ENCODE assay signal across 32 cellular contexts in the genomic region with DNA sequence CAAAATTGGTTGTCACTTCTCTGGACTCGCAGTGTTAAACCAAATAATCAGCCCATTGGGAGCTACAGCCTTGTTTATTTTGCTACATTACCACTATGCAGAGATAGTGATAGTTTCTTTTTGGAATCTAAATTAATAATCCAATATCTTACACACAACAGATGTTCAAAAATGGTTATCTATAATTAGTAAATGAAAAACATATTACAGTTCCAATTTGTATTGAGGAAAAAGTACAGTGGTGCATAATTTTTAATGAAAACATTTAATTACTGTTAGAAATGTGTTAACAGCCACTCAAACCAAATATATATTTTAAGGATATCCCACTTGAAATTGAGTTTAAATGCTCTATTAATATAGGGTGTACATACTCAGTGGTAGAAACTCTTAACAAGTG.
DNase-seq lines count a peak whose midpoint lies in the region; ATAC-seq and TF ChIP-seq lines count a peak whose summit lies in the region.
"Had no signal": no experiment of that assay in that cellular context is flagged by ENCODE, and none has a peak within 500 bp of the region (broad histone marks: within the 10 kb centered on the region; RNA-seq: fewer than 3 reads in every experiment).

No MANE protein-coding gene starts in this region.

- intact Hi-C loops in MCF 10A (cut with micrococcal nuclease), result no loop called here
- intact Hi-C loops in mammary epithelial cell (cut with micrococcal nuclease), result no loop called here

- ATAC-seq in SK-N-SH treated with all-trans-retinoic acid at 6 μM for 48 hours, result no peak
- ATAC-seq: A549; CD8-positive, alpha-beta T cell had no signal

- H3K27ac ChIP-seq in mammary epithelial cell (ENCODE audit: insufficient read depth, low read depth, low read length) (no peak overlapping the region), SK-N-SH (ENCODE audit: low read depth in 2 of 2, low read length in 1 of 2) (no peak overlapping the region)
- H3K27ac ChIP-seq: 22Rv1; A549; BLaER1; BLaER1 treated with 17β-estradiol and CSF1 and Interleukin-3, amounts not matched to agents 10 nM and 100 nM; C4-2B had no signal

- TF ChIP-seq EP300 in SK-N-SH (IDR thresholded peaks at IDR 0.05; ENCODE audit: borderline replicate concordance in 1 of 2, low read depth in 1 of 2, low read length in 1 of 2), result peak in 1 of 2 experiments; percentile 17; a peak in 1 of 4 replicates

- no peaks in the 10 kb centered on the region for H3K9me3 Mint-ChIP-seq in MCF 10A (ENCODE audit: unreplicated experiment)
- H3K9me3 Mint-ChIP-seq: CD4-positive, alpha-beta T cell; CD8-positive, alpha-beta memory T cell; CD8-positive, alpha-beta T cell had no signal

- DNase-seq in MCF 10A (ENCODE audit: unreplicated experiment) (no peak), mammary epithelial cell (no peak), SK-N-SH (peak; percentile 23), SW 1271 (lab: John Stamatoyannopoulos, UW) (no peak)
- no peak for DNase-seq in activated naive CD4-positive, alpha-beta T cell (lab: John Stamatoyannopoulos, UW)
- DNase-seq: 8988T; ACHN; AML-193; BE2C; C1 segment of cervical spinal cord; Caco-2; Calu3; CD4-positive, alpha-beta memory T cell; CD4-positive, alpha-beta T cell; CD4-positive, CD25-positive, alpha-beta regulatory T cell; CD8-positive, alpha-beta memory T cell; CD8-positive, alpha-beta T cell; COR-L47; DMS 273 treated with DMSO at 0.1 percent for 48 hours; DMS153; DMS53; DMS79; DMS79 treated with DMSO at 0.1 percent for 48 hours; DND-41 had no signal

- POLR2A ChIA-PET in MCF 10A (lab: Yijun Ruan, JAX), result interaction anchor here (1.1 to 1.3 kb wide), 2 partner anchors 79 to 82 kb away, joined by 3 to 5 read pairs; no protein-coding TSS in a partner anchor
- POLR2A ChIA-PET in SK-N-SH (lab: Yijun Ruan, JAX), result no interaction called here

- no peak for TF ChIP-seq RAD21 in SK-N-SH (IDR thresholded peaks at IDR 0.05; ENCODE audit: low read length)

- no peaks in the 10 kb centered on the region for H3K36me3 Mint-ChIP-seq in MCF 10A (ENCODE audit: insufficient read depth, unreplicated experiment)
- H3K36me3 Mint-ChIP-seq: CD14-positive monocyte; CD4-positive, alpha-beta memory T cell; CD4-positive, CD25-positive, alpha-beta regulatory T cell; CD8-positive, alpha-beta memory T cell; CD8-positive, alpha-beta T cell had no signal

- peaks cover 18% of the 10 kb centered on the region for H3K4me1 Mint-ChIP-seq in MCF 10A (ENCODE audit: insufficient read depth, unreplicated experiment)
- H3K4me1 Mint-ChIP-seq: B cell; CD14-positive monocyte; CD4-positive, alpha-beta memory T cell; CD4-positive, CD25-positive, alpha-beta regulatory T cell; CD8-positive, alpha-beta memory T cell had no signal

- H3K27me3 Mint-ChIP-seq in MCF 10A (ENCODE audit: insufficient read depth, unreplicated experiment), result no peaks in the 10 kb centered on the region
- H3K27me3 Mint-ChIP-seq: CD4-positive, alpha-beta memory T cell; CD4-positive, alpha-beta T cell; CD4-positive, CD25-positive, alpha-beta regulatory T cell; CD8-positive, alpha-beta memory T cell had no signal

- H3K27ac Mint-ChIP-seq in MCF 10A (ENCODE audit: low read depth, unreplicated experiment), result peak overlapping the region; percentile 57
- H3K27ac Mint-ChIP-seq: B cell; CD14-positive monocyte; CD4-positive, alpha-beta memory T cell; CD4-positive, alpha-beta T cell; CD4-positive, CD25-positive, alpha-beta regulatory T cell; CD8-positive, alpha-beta T cell had no signal

- H3K79me2 ChIP-seq in mammary epithelial cell (ENCODE audit: insufficient read depth, low read length) (no peaks in the 10 kb centered on the region), SK-N-SH (ENCODE audit: insufficient read depth) (no peaks in the 10 kb centered on the region)

- in situ Hi-C loops in mammary epithelial cell (cut with MboI; ENCODE audit: low sequenced_read_pairs in 2 of 2), result no loop called here

- H3K4me3 Mint-ChIP-seq in MCF 10A (ENCODE audit: unreplicated experiment), result no peak overlapping the region
- H3K4me3 Mint-ChIP-seq: B cell; CD14-positive monocyte; CD4-positive, alpha-beta memory T cell; CD4-positive, alpha-beta T cell; CD4-positive, CD25-positive, alpha-beta regulatory T cell; CD8-positive, alpha-beta memory T cell; CD8-positive, alpha-beta T cell had no signal

- TF ChIP-seq CTCF in MCF 10A (IDR thresholded peaks at IDR 0.05; ENCODE audit: unreplicated experiment) (no peak), mammary epithelial cell (conservative IDR thresholded peaks at IDR 0.05 in 1 of 2, IDR thresholded peaks at IDR 0.05 in 1 of 2; ENCODE audit: extremely low read depth in 1 of 2, insufficient read depth in 1 of 2, low read depth in 1 of 2, low read length in 2 of 2) (no peak), SK-N-SH (IDR thresholded peaks at IDR 0.05) (no peak)

- no peak overlapping the region for H3K4me2 ChIP-seq in mammary epithelial cell (ENCODE audit: insufficient read depth, low read depth, low read length)
- H3K4me2 ChIP-seq in SK-N-SH, result no peak overlapping the region
- H3K4me2 ChIP-seq: BLaER1; BLaER1 treated with 17β-estradiol and CSF1 and Interleukin-3, amounts not matched to agents 10 nM and 100 nM had no signal

- BruUV-seq in MCF 10A (replicated peaks; lab: Mats Ljungman, UMichigan), result no TSS peak
- no TSS peak for BruUV-seq in mammary epithelial cell (replicated peaks; lab: Mats Ljungman, UMichigan)

- H4K20me1 ChIP-seq in mammary epithelial cell (ENCODE audit: insufficient read depth, low read length), result no peaks in the 10 kb centered on the region
- H4K20me1 ChIP-seq in SK-N-SH (ENCODE audit: insufficient read depth), result no peaks in the 10 kb centered on the region
- H4K20me1 ChIP-seq: BLaER1; BLaER1 treated with 17β-estradiol and CSF1 and Interleukin-3, amounts not matched to agents 10 nM and 100 nM had no signal

- H3K4me1 ChIP-seq in mammary epithelial cell (ENCODE audit: insufficient read depth, low read length) (peaks cover 25% of the 10 kb centered on the region), SK-N-SH (ENCODE audit: control insufficient read depth in 1 of 2, insufficient read depth in 2 of 2, low read depth in 1 of 2, low read length in 1 of 2) (peaks cover 0 to 6% of the 10 kb centered on the region in 2 experiments; a peak in 1 of 4 replicates)
- H3K4me1 ChIP-seq: A549; BE2C; BLaER1; BLaER1 treated with 17β-estradiol and CSF1 and Interleukin-3, amounts not matched to agents 10 nM and 100 nM had no signal

- WGBS in mammary epithelial cell (ENCODE audit: low coverage, missing lambda C conversion rate), result 100% methylated on average over 1 of the region's 1 CpG
- WGBS in SK-N-SH (ENCODE audit: low lambda C conversion rate), result 68% methylated on average over 1 of the region's 1 CpG

- H3K36me3 ChIP-seq in mammary epithelial cell (ENCODE audit: insufficient read depth, low read length) (no peaks in the 10 kb centered on the region), SK-N-SH (replicated peaks in 1 of 2; ENCODE audit: control insufficient read depth in 1 of 2, insufficient read depth in 2 of 2, low read length in 1 of 2) (no peaks in the 10 kb centered on the region)
- H3K36me3 ChIP-seq: BE2C; BLaER1; BLaER1 treated with 17β-estradiol and CSF1 and Interleukin-3, amounts not matched to agents 10 nM and 100 nM had no signal

- H3F3A ChIP-seq in SK-N-SH (replicated peaks; ENCODE audit: insufficient read depth), result peaks cover 6% of the 10 kb centered on the region

- no peak overlapping the region for H3K4me3 ChIP-seq in mammary epithelial cell (replicated peaks in 1 of 3; ENCODE audit: insufficient read depth in 1 of 3, low read depth in 2 of 3, low read length in 3 of 3)
- no peak overlapping the region for H3K4me3 ChIP-seq in SK-N-SH (ENCODE audit: low read depth in 2 of 2, low read length in 1 of 2)
- H3K4me3 ChIP-seq: A549; BLaER1; BLaER1 treated with 17β-estradiol and CSF1 and Interleukin-3, amounts not matched to agents 10 nM and 100 nM had no signal

- H3K9ac ChIP-seq in mammary epithelial cell (ENCODE audit: insufficient read depth, low read length) (no peak overlapping the region), SK-N-SH (no peak overlapping the region)
- H3K9ac ChIP-seq: BLaER1; BLaER1 treated with 17β-estradiol and CSF1 and Interleukin-3, amounts not matched to agents 10 nM and 100 nM had no signal

- dilution Hi-C loops in mammary epithelial cell (cut with HindIII; ENCODE audit: low sequenced_read_pairs), result no loop called here

- H3K9me3 ChIP-seq in mammary epithelial cell (replicated peaks; ENCODE audit: insufficient read depth, low read length) (no peaks in the 10 kb centered on the region), SK-N-SH (no peaks in the 10 kb centered on the region)
- H3K9me3 ChIP-seq: A549; BE2C; BLaER1; BLaER1 treated with 17β-estradiol and CSF1 and Interleukin-3, amounts not matched to agents 10 nM and 100 nM; Caco-2 had no signal

- H2AFZ ChIP-seq in mammary epithelial cell (ENCODE audit: low read depth, low read length) (no peak overlapping the region), SK-N-SH (ENCODE audit: low read depth) (no peak overlapping the region)

- H3K27me3 ChIP-seq in mammary epithelial cell (ENCODE audit: insufficient read depth, low read length), result no peaks in the 10 kb centered on the region
- no peaks in the 10 kb centered on the region for H3K27me3 ChIP-seq in SK-N-SH (ENCODE audit: insufficient read depth)
- H3K27me3 ChIP-seq: BE2C; BLaER1; BLaER1 treated with 17β-estradiol and CSF1 and Interleukin-3, amounts not matched to agents 10 nM and 100 nM had no signal

- CTCF ChIA-PET in MCF 10A (lab: Yijun Ruan, JAX) (no interaction called here), mammary epithelial cell (lab: Charles Lee; ENCODE audit: low non-redundant PET) (no interaction called here), SK-N-SH (lab: Yijun Ruan, JAX) (no interaction called here)

- no peaks in the 10 kb centered on the region for H3K9me2 ChIP-seq in SK-N-SH

TF ChIP-seq in SK-N-SH treated with all-trans-retinoic acid at 6 μM for 48 hours, 23 proteins besides CTCF, POLR2A, EP300 and RAD21 (continues in another document):
- no peak for TF ChIP-seq CSDC2 (CRISPR knock-in tag; IDR thresholded peaks at IDR 0.05)
